ENCODE assay signal across 11 cellular contexts in the genomic region with DNA sequence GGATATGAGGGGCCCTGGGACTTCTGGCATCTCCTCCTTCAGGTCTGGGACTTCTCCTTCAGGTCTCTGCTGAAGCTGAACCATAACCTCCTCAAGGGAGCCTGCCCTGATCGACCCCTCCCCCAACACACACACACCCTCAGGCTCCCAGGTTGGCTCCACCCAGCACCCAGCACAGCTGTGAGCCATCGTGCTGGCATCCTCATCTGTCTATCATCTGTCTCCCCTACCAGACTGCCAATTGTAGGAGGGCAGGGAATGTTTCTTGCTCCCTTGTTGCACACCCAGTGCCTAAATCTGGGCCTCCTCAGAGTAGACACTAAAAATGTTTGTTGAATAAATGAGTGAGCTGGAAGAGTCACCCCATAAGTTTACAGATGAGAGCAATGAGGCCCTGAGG.
DNase-seq lines count a peak whose midpoint lies in the region; ATAC-seq and TF ChIP-seq lines count a peak whose summit lies in the region.
"Had no signal": no experiment of that assay in that cellular context is flagged by ENCODE, and none has a peak within 500 bp of the region (broad histone marks: within the 10 kb centered on the region; RNA-seq: fewer than 3 reads in every experiment).

No MANE protein-coding gene starts in this region.

- H3K36me3 Mint-ChIP-seq in activated CD8-positive, alpha-beta memory T cell treated with anti-CD3 and anti-CD28 coated beads, Interleukin-2, amount 10 ng/mL, durations not matched to agents 7 days and 5 days, result peaks cover 48% of the 10 kb centered on the region

- H3K27ac ChIP-seq in breast epithelium, result peak overlapping the region; percentile 86 to 88
- H3K27ac ChIP-seq in lower lobe of right lung, result peak overlapping the region; percentile 87
- peak overlapping the region; percentile 63 to 92 (median 80) for H3K27ac ChIP-seq in tibial nerve

- H3K36me3 ChIP-seq in breast epithelium (no peaks in the 10 kb centered on the region), lower lobe of right lung (peaks cover 80% of the 10 kb centered on the region), tibial nerve (peaks cover 0 to 75% (median 5%) of the 10 kb centered on the region in 3 donors)

- CTCF ChIA-PET in activated CD8-positive, alpha-beta memory T cell treated with anti-CD3 and anti-CD28 coated beads, Interleukin-2, amount 10 ng/mL, durations not matched to agents 7 days and 5 days (lab: Charles Lee), result interaction anchor here (0.7 to 3.3 kb wide), 5 partner anchors 14 to 85 kb away, joined by 3 to 9 read pairs (median 3); no protein-coding TSS in a partner anchor

- no peak for TF ChIP-seq RAD21 in Ishikawa (IDR thresholded peaks at IDR 0.05; ENCODE audit: low read depth)

- peaks cover 15% of the 10 kb centered on the region for H3K9me3 Mint-ChIP-seq in activated CD8-positive, alpha-beta memory T cell treated with anti-CD3 and anti-CD28 coated beads, Interleukin-2, amount 10 ng/mL, durations not matched to agents 7 days and 5 days (ENCODE audit: low read depth)
- H3K9me3 Mint-ChIP-seq: activated naive CD4-positive, alpha-beta T cell treated with anti-CD3 and anti-CD28 coated beads, Interleukin-2, amount 50 U/mL, for 24 hours had no signal

- DNase-seq in breast epithelium (ENCODE audit: low spot score in 2 of 2) (no peak), lower lobe of right lung (no peak), tibial nerve (ENCODE audit: low spot score in 2 of 2) (no peak), amniotic stem cell (lab: John Stamatoyannopoulos, UW) (no peak), NCI-H1105 treated with DMSO at 0.1 percent for 48 hours (lab: John Stamatoyannopoulos, UW) (no peak), germinal center (ENCODE audit: low spot score) (no peak)
- no peak for DNase-seq in activated CD8-positive, alpha-beta memory T cell treated with anti-CD3 and anti-CD28 coated beads, Interleukin-2, amount 10 ng/mL, durations not matched to agents 7 days and 5 days
- DNase-seq: NCI-H1436 treated with DMSO at 0.1 percent for 48 hours; stimulated activated naive B cell treated with anti-CD40 and anti-IgM and Interleukin-4, amounts not matched to agents 10 μg/mL and 1 μg/mL and 100 μg/mL, for 72 hours had no signal

- H3K27me3 ChIP-seq in breast epithelium (no peaks in the 10 kb centered on the region), lower lobe of right lung (ENCODE audit: low read depth) (no peaks in the 10 kb centered on the region), tibial nerve (no peaks in the 10 kb centered on the region)

- no peak for ATAC-seq in lower lobe of right lung
- no peak for ATAC-seq in activated CD8-positive, alpha-beta memory T cell treated with anti-CD3 and anti-CD28 coated beads, Interleukin-2, amount 10 ng/mL, durations not matched to agents 7 days and 5 days
- ATAC-seq: stimulated activated naive B cell treated with anti-CD40 and anti-IgM and Interleukin-4, amounts not matched to agents 10 μg/mL and 1 μg/mL and 100 μg/mL, for 72 hours had no signal

- H3K9me3 ChIP-seq in breast epithelium (peaks cover 0 to 9% of the 10 kb centered on the region in 2 donors), lower lobe of right lung (peaks cover 12% of the 10 kb centered on the region), tibial nerve (peaks cover 0 to 16% (median 0%) of the 10 kb centered on the region in 4 donors)

- WGBS in tibial nerve, 2 donors, result 69 to 71% methylated on average over 2 of the region's 2 CpGs

- no peak for TF ChIP-seq EP300 in Ishikawa (IDR thresholded peaks at IDR 0.05; ENCODE audit: borderline replicate concordance)
- TF ChIP-seq EP300 in tibial nerve (IDR thresholded peaks at IDR 0.05), result no peak

- peaks cover 21% of the 10 kb centered on the region for H3K4me1 Mint-ChIP-seq in activated CD8-positive, alpha-beta memory T cell treated with anti-CD3 and anti-CD28 coated beads, Interleukin-2, amount 10 ng/mL, durations not matched to agents 7 days and 5 days
- H3K4me1 Mint-ChIP-seq: activated naive CD4-positive, alpha-beta T cell treated with anti-CD3 and anti-CD28 coated beads, Interleukin-2, amount 50 U/mL, for 24 hours had no signal

- H3K4me1 ChIP-seq in breast epithelium (peaks cover 10 to 14% of the 10 kb centered on the region in 2 donors), lower lobe of right lung (peaks cover 52% of the 10 kb centered on the region), tibial nerve (peaks cover 0 to 69% (median 31%) of the 10 kb centered on the region in 4 donors)

- no peaks in the 10 kb centered on the region for H3K27me3 Mint-ChIP-seq in activated CD8-positive, alpha-beta memory T cell treated with anti-CD3 and anti-CD28 coated beads, Interleukin-2, amount 10 ng/mL, durations not matched to agents 7 days and 5 days
- H3K27me3 Mint-ChIP-seq: activated naive CD4-positive, alpha-beta T cell treated with anti-CD3 and anti-CD28 coated beads, Interleukin-2, amount 50 U/mL, for 24 hours had no signal

- intact Hi-C loops in breast epithelium (cut with DNase I; ENCODE audit: low total_unique reads) (no loop called here), lower lobe of right lung (cut with DNase I) (no loop called here)

- TF ChIP-seq POLR2A in breast epithelium (IDR thresholded peaks at IDR 0.05) (no peak), tibial nerve (IDR thresholded peaks at IDR 0.05) (no peak)

- no peak overlapping the region for H3K27ac Mint-ChIP-seq in activated CD8-positive, alpha-beta memory T cell treated with anti-CD3 and anti-CD28 coated beads, Interleukin-2, amount 10 ng/mL, durations not matched to agents 7 days and 5 days
- H3K27ac Mint-ChIP-seq: activated naive CD4-positive, alpha-beta T cell treated with anti-CD3 and anti-CD28 coated beads, Interleukin-2, amount 50 U/mL, for 24 hours; stimulated activated naive B cell treated with anti-CD40 and anti-IgM and Interleukin-4, amounts not matched to agents 10 μg/mL and 1 μg/mL and 100 μg/mL, for 72 hours had no signal

- H3K4me3 Mint-ChIP-seq in activated CD8-positive, alpha-beta memory T cell treated with anti-CD3 and anti-CD28 coated beads, Interleukin-2, amount 10 ng/mL, durations not matched to agents 7 days and 5 days, result no peak overlapping the region
- H3K4me3 Mint-ChIP-seq: activated naive CD4-positive, alpha-beta T cell treated with anti-CD3 and anti-CD28 coated beads, Interleukin-2, amount 50 U/mL, for 24 hours; stimulated activated naive B cell treated with anti-CD40 and anti-IgM and Interleukin-4, amounts not matched to agents 10 μg/mL and 1 μg/mL and 100 μg/mL, for 72 hours had no signal

- no peak for TF ChIP-seq CTCF in breast epithelium (IDR thresholded peaks at IDR 0.05)
- no peak for TF ChIP-seq CTCF in lower lobe of right lung (IDR thresholded peaks at IDR 0.05)
- TF ChIP-seq CTCF in tibial nerve (IDR thresholded peaks at IDR 0.05), result no peak

- H3K4me3 ChIP-seq in breast epithelium, result no peak overlapping the region
- H3K4me3 ChIP-seq in lower lobe of right lung, result no peak overlapping the region
- H3K4me3 ChIP-seq in tibial nerve, result no peak overlapping the region

TF ChIP-seq in Ishikawa, 13 proteins besides CTCF, POLR2A, EP300 and RAD21:
- TF ChIP-seq NFIC (IDR thresholded peaks at IDR 0.05) (peak; percentile 19; the same call in 1 of the 2 replicates), TEAD4 (IDR thresholded peaks at IDR 0.05) (peak; percentile 47; the same call in 1 of the 2 replicates), TCF12 (IDR thresholded peaks at IDR 0.05; ENCODE audit: low read depth) (peak; percentile 41)
- TF ChIP-seq, protein P1, sequence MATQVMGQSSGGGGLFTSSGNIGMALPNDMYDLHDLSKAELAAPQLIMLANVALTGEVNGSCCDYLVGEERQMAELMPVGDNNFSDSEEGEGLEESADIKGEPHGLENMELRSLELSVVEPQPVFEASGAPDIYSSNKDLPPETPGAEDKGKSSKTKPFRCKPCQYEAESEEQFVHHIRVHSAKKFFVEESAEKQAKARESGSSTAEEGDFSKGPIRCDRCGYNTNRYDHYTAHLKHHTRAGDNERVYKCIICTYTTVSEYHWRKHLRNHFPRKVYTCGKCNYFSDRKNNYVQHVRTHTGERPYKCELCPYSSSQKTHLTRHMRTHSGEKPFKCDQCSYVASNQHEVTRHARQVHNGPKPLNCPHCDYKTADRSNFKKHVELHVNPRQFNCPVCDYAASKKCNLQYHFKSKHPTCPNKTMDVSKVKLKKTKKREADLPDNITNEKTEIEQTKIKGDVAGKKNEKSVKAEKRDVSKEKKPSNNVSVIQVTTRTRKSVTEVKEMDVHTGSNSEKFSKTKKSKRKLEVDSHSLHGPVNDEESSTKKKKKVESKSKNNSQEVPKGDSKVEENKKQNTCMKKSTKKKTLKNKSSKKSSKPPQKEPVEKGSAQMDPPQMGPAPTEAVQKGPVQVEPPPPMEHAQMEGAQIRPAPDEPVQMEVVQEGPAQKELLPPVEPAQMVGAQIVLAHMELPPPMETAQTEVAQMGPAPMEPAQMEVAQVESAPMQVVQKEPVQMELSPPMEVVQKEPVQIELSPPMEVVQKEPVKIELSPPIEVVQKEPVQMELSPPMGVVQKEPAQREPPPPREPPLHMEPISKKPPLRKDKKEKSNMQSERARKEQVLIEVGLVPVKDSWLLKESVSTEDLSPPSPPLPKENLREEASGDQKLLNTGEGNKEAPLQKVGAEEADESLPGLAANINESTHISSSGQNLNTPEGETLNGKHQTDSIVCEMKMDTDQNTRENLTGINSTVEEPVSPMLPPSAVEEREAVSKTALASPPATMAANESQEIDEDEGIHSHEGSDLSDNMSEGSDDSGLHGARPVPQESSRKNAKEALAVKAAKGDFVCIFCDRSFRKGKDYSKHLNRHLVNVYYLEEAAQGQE (IDR thresholded peaks at IDR 0.05; ENCODE audit: low read depth), result no peak
